Comparison of ENCODE assay signal across 1 cellular context in genomic region chr3:58474967-58475578, GRCh38.
TF ChIP-seq lines count a peak whose summit lies in the region.

No MANE protein-coding gene starts in this region.

TF ChIP-seq in neural cell, 6 proteins besides CTCF, POLR2A, EP300 and RAD21 (continued from another document):
- TF ChIP-seq TAF1 (IDR thresholded peaks at IDR 0.05; ENCODE audit: low read depth), result no peak
